20 cellular contexts compared by ENCODE assay signal in genomic region chr5:167415779-167416761, GRCh38.
DNase-seq lines count a peak whose midpoint lies in the region; ATAC-seq and TF ChIP-seq lines count a peak whose summit lies in the region.
"Had no signal": no experiment of that assay in that cellular context is flagged by ENCODE, and none has a peak within 500 bp of the region (broad histone marks: within the 10 kb centered on the region; RNA-seq: fewer than 3 reads in every experiment).

No MANE protein-coding gene starts in this region.

- no peak overlapping the region for H3K4me3 ChIP-seq in BE2C (ENCODE audit: low read depth, low read length)
- H3K4me3 ChIP-seq in LNCaP clone FGC (ENCODE audit: low read depth, low read length) = no peak overlapping the region
- H3K4me3 ChIP-seq: BLaER1 treated with 17β-estradiol and CSF1 and Interleukin-3, amounts not matched to agents 10 nM and 100 nM; GM12878 had no signal

- no peaks in the 10 kb centered on the region for H3K4me1 Mint-ChIP-seq in activated T-helper 1 cell treated with anti-CD3 and anti-CD28 coated beads, Interleukin-12 subunit alpha, Interleukin-12 subunit beta, Interleukin-2, Interleukin-4 antibody, amounts not matched to agents 30 ng/mL and 10 ng/mL and 1 ng/mL, durations not matched to agents 14 hours and 24 hours and 36 hours (ENCODE audit: low read depth)

- no peak overlapping the region for H3K4me3 Mint-ChIP-seq in activated T-helper 1 cell treated with anti-CD3 and anti-CD28 coated beads, Interleukin-12 subunit alpha, Interleukin-12 subunit beta, Interleukin-2, Interleukin-4 antibody, amounts not matched to agents 30 ng/mL and 10 ng/mL and 1 ng/mL, durations not matched to agents 14 hours and 24 hours and 36 hours
- H3K4me3 Mint-ChIP-seq: CD8-positive, alpha-beta T cell; H9 had no signal

- H3K9me3 Mint-ChIP-seq in activated T-helper 1 cell treated with anti-CD3 and anti-CD28 coated beads, Interleukin-12 subunit alpha, Interleukin-12 subunit beta, Interleukin-2, Interleukin-4 antibody, amounts not matched to agents 30 ng/mL and 10 ng/mL and 1 ng/mL, durations not matched to agents 14 hours and 24 hours and 36 hours = peaks cover 5% of the 10 kb centered on the region
- H3K9me3 Mint-ChIP-seq: H9 had no signal

- H3K36me3 Mint-ChIP-seq in activated T-helper 1 cell treated with anti-CD3 and anti-CD28 coated beads, Interleukin-12 subunit alpha, Interleukin-12 subunit beta, Interleukin-2, Interleukin-4 antibody, amounts not matched to agents 30 ng/mL and 10 ng/mL and 1 ng/mL, durations not matched to agents 14 hours and 24 hours and 36 hours (ENCODE audit: low read depth) = no peaks in the 10 kb centered on the region
- H3K36me3 Mint-ChIP-seq: CD8-positive, alpha-beta T cell had no signal

- no peaks in the 10 kb centered on the region for H3K27me3 Mint-ChIP-seq in activated T-helper 1 cell treated with anti-CD3 and anti-CD28 coated beads, Interleukin-12 subunit alpha, Interleukin-12 subunit beta, Interleukin-2, Interleukin-4 antibody, amounts not matched to agents 30 ng/mL and 10 ng/mL and 1 ng/mL, durations not matched to agents 14 hours and 24 hours and 36 hours (ENCODE audit: insufficient read depth)

- H3K27me3 ChIP-seq in BE2C (peaks cover 4% of the 10 kb centered on the region), foreskin keratinocyte (peaks cover 7% of the 10 kb centered on the region)
- H3K27me3 ChIP-seq: BLaER1 treated with 17β-estradiol and CSF1 and Interleukin-3, amounts not matched to agents 10 nM and 100 nM had no signal

- TF ChIP-seq CTCF in BE2C (IDR thresholded peaks at IDR 0.05; ENCODE audit: low read depth, low read length) (no peak), LNCaP clone FGC (IDR thresholded peaks at IDR 0.05; ENCODE audit: control insufficient read depth, extremely low read depth, insufficient read depth) (no peak), foreskin keratinocyte (conservative IDR thresholded peaks at IDR 0.05) (no peak)

- H3K27ac ChIP-seq in foreskin keratinocyte = no peak overlapping the region
- H3K27ac ChIP-seq: BLaER1 treated with 17β-estradiol and CSF1 and Interleukin-3, amounts not matched to agents 10 nM and 100 nM; HL-60 had no signal

- no peak overlapping the region for H3K27ac Mint-ChIP-seq in activated T-helper 1 cell treated with anti-CD3 and anti-CD28 coated beads, Interleukin-12 subunit alpha, Interleukin-12 subunit beta, Interleukin-2, Interleukin-4 antibody, amounts not matched to agents 30 ng/mL and 10 ng/mL and 1 ng/mL, durations not matched to agents 14 hours and 24 hours and 36 hours
- H3K27ac Mint-ChIP-seq: CD8-positive, alpha-beta T cell; H9 had no signal

- H3K4me1 ChIP-seq in BE2C (peaks cover 11% of the 10 kb centered on the region), foreskin keratinocyte (no peaks in the 10 kb centered on the region)
- H3K4me1 ChIP-seq: BLaER1 treated with 17β-estradiol and CSF1 and Interleukin-3, amounts not matched to agents 10 nM and 100 nM had no signal

- DNase-seq in BE2C (peak; percentile 50), LNCaP clone FGC (ENCODE audit: low read depth) (peak; percentile 37), SK-N-DZ (ENCODE audit: low spot score) (peak; percentile 97), left kidney (ENCODE audit: low read depth, low spot score) (peak; percentile 12), SIG-M5 (lab: John Stamatoyannopoulos, UW) (no peak), foreskin keratinocyte (no peak), ureter (ENCODE audit: low spot score) (no peak)
- no peak for DNase-seq in activated T-helper 1 cell treated with anti-CD3 and anti-CD28 coated beads, Interleukin-12 subunit alpha, Interleukin-12 subunit beta, Interleukin-2, Interleukin-4 antibody, amounts not matched to agents 30 ng/mL and 10 ng/mL and 1 ng/mL, durations not matched to agents 14 hours and 24 hours and 36 hours (ENCODE audit: low spot score)
- DNase-seq: 8988T; Calu3; CD8-positive, alpha-beta T cell; DMS 273 treated with DMSO at 0.1 percent for 48 hours; DMS53; DND-41; EL; H9; IMR-90 had no signal

- no peaks in the 10 kb centered on the region for H3K36me3 ChIP-seq in BE2C
- H3K36me3 ChIP-seq: BLaER1 treated with 17β-estradiol and CSF1 and Interleukin-3, amounts not matched to agents 10 nM and 100 nM had no signal

- no peaks in the 10 kb centered on the region for H3K9me3 ChIP-seq in BE2C

- ATAC-seq in foreskin keratinocyte = no peak
- ATAC-seq: CD8-positive, alpha-beta T cell; GM12878 had no signal

- intact Hi-C loops in activated T-helper 1 cell treated with anti-CD3 and anti-CD28 coated beads, Interleukin-12 subunit alpha, Interleukin-12 subunit beta, Interleukin-2, Interleukin-4 antibody, amounts not matched to agents 30 ng/mL and 10 ng/mL and 1 ng/mL, durations not matched to agents 14 hours and 24 hours and 36 hours (cut with micrococcal nuclease) = no loop called here

Comparison
In these comparisons a context has a peak if more than half of its experiments do, and no peak if none do; other contexts are left out.
1. DNase-seq: peak in BE2C (single experiment), LNCaP clone FGC (single experiment), SK-N-DZ (single experiment) and left kidney (single experiment); none in activated T-helper 1 cell treated with anti-CD3 and anti-CD28 coated beads, Interleukin-12 subunit alpha, Interleukin-12 subunit beta, Interleukin-2, Interleukin-4 antibody, amounts not matched to agents 30 ng/mL and 10 ng/mL and 1 ng/mL, durations not matched to agents 14 hours and 24 hours and 36 hours (single experiment), SIG-M5 (single experiment), foreskin keratinocyte (0 of 2) and ureter (single experiment).